In the genomic region with DNA sequence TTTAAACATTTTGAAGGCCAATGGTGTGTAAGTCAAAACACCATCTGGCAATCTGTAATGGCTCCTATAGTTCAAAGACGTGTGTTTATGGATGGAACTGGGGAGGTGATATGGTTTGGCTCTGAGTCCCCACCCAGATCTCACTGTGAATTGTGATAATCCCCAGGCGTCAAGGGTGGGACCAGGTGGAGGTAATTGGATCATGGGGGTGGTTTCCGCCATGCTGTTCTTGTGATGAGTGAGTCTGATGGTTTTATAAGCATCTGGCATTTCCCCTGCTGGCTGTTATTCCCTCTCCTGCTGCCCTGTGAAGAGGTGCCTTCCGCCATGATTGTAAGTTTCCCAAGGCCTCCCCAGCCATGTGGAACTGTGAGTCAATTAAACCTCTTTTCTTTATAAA, we compare ENCODE assay signal across 8 cellular contexts. TPM values are rescaled to one million over a fixed set of nuclear protein-coding genes. Genes with fewer than 3 reads are reported as not detected.
DNase-seq lines count a peak whose midpoint lies in the region; ATAC-seq, FAIRE-seq and TF ChIP-seq lines count a peak whose summit lies in the region.
"Not testable (repeated sequence)": the region's sequence is repeated elsewhere in the genome, so short reads cannot be mapped to it uniquely, and the experiment has no call there.
"Had no signal": no experiment of that assay in that cellular context is flagged by ENCODE, and none has a peak within 500 bp of the region (broad histone marks: within the 10 kb centered on the region; RNA-seq: fewer than 3 reads in every experiment).

No MANE protein-coding gene starts in this region.

- H3K4me1 ChIP-seq in HepG2 (ENCODE audit: insufficient read depth, low read length): peaks cover 69% of the 10 kb centered on the region

- H3K27me3 ChIP-seq in WERI-Rb-1 (ENCODE audit: insufficient read depth, low read depth, severe bottlenecking); HepG2 (ENCODE audit: control insufficient read depth in 1 of 2, insufficient read depth in 2 of 2, low read length in 2 of 2): not testable (repeated sequence)

- not testable (repeated sequence) for H3K9me3 Mint-ChIP-seq in glutamatergic neuron (ENCODE audit: unreplicated experiment)

- intact Hi-C loops in HepG2 (cut with micrococcal nuclease; ENCODE audit: unreplicated experiment): not testable (repeated sequence)

- FAIRE-seq in HepG2 (lab: Jason Lieb, UNC): not testable (repeated sequence)

- peak overlapping the region; percentile 24 for H3K27ac ChIP-seq in WERI-Rb-1
- peak overlapping the region; percentile 67 for H3K27ac ChIP-seq in HepG2 (ENCODE audit: extremely low read length, insufficient read depth, low read length)

- not testable (repeated sequence) for BruUV-seq in HepG2 (replicated peaks; lab: Mats Ljungman, UMichigan)

- H3K79me2 ChIP-seq in HepG2 (ENCODE audit: insufficient read depth, low read length): not testable (repeated sequence)

- peaks cover 17% of the 10 kb centered on the region for H3K9me3 ChIP-seq in WERI-Rb-1 (ENCODE audit: severe bottlenecking)
- H3K9me3 ChIP-seq in HepG2 (ENCODE audit: low read length): not testable (repeated sequence)

- H2AFZ ChIP-seq in HepG2 (ENCODE audit: low read length): not testable (repeated sequence)

- in situ Hi-C loops in HepG2 (cut with HindIII; ENCODE audit: extremely low pct_ligation_motif_present, low pct_unique_long_range_greater_than_20kb): not testable (repeated sequence)

- not testable (repeated sequence) for H3K9ac ChIP-seq in HepG2 (ENCODE audit: insufficient read depth, low read depth, low read length)

- POLR2A ChIA-PET in HepG2 (lab: Yijun Ruan, JAX): interaction anchor here (1.8 to 2.8 kb wide), 2 partner anchors 15 to 34 kb away, joined by 26 to 32 read pairs; no protein-coding TSS in a partner anchor

- WGBS in HepG2 (ENCODE audit: low lambda C conversion rate): 90% methylated on average over 3 of the region's 4 CpGs

- TF ChIP-seq CTCF in WERI-Rb-1 (IDR thresholded peaks at IDR 0.05; ENCODE audit: low read depth, low read length); glutamatergic neuron (IDR thresholded peaks at IDR 0.05; ENCODE audit: partially characterized antibody, unreplicated experiment); HepG2 (CRISPR knock-in tag; IDR thresholded peaks at IDR 0.05): not testable (repeated sequence)

- H3K36me3 ChIP-seq in WERI-Rb-1; HepG2 (replicated peaks in 1 of 2; ENCODE audit: control insufficient read depth in 1 of 2, insufficient read depth in 2 of 2, low read length in 2 of 2): not testable (repeated sequence)

- CTCF ChIA-PET in HepG2 (lab: Yijun Ruan, JAX; ENCODE audit: low intra/inter-chr PET ratio, low total read pairs): not testable (repeated sequence)

- H3K4me1 Mint-ChIP-seq in glutamatergic neuron (ENCODE audit: low read depth, unreplicated experiment): not testable (repeated sequence)

- H3K4me3 ChIP-seq in WERI-Rb-1 (ENCODE audit: low read depth, low read length); HepG2 (replicated peaks in 1 of 3; ENCODE audit: insufficient read depth in 1 of 3, low read depth in 2 of 3, low read length in 3 of 3): not testable (repeated sequence)

- DNase-seq in DMS 273 (lab: John Stamatoyannopoulos, UW; ENCODE audit: unreplicated experiment): peak; percentile 67
- DNase-seq in NCI-H1694 treated with DMSO at 0.1 percent for 48 hours (lab: John Stamatoyannopoulos, UW): peak; percentile 17
- peak; percentile 76 to 87 for DNase-seq in NCI-H524 (lab: John Stamatoyannopoulos, UW)
- peak; percentile 2 for DNase-seq in NCI-H748 (lab: John Stamatoyannopoulos, UW; ENCODE audit: unreplicated experiment)
- peak; percentile 62 for DNase-seq in WERI-Rb-1
- peak; percentile 13 for DNase-seq in glutamatergic neuron
- DNase-seq in HepG2 (ENCODE audit: low spot score): not testable (repeated sequence)

- H3K36me3 Mint-ChIP-seq in glutamatergic neuron (ENCODE audit: unreplicated experiment): not testable (repeated sequence)

- not testable (repeated sequence) for TF ChIP-seq RAD21 in HepG2 (CRISPR knock-in tag; IDR thresholded peaks at IDR 0.05)

- not testable (repeated sequence) for TF ChIP-seq EP300 in HepG2 (IDR thresholded peaks at IDR 0.05; ENCODE audit: low read depth in 2 of 2, low read length in 2 of 2); HepG2 (CRISPR knock-in tag; IDR thresholded peaks at IDR 0.05; ENCODE audit: borderline replicate concordance)

- H3K4me2 ChIP-seq in HepG2 (ENCODE audit: low read depth, low read length): not testable (repeated sequence)

- not testable (repeated sequence) for H4K20me1 ChIP-seq in HepG2 (ENCODE audit: insufficient read depth, low read length)

- H3K27me3 Mint-ChIP-seq in glutamatergic neuron (ENCODE audit: unreplicated experiment): not testable (repeated sequence)

- not testable (repeated sequence) for H3K4me3 Mint-ChIP-seq in glutamatergic neuron (ENCODE audit: unreplicated experiment)

- not testable (repeated sequence) for TF ChIP-seq POLR2A in HepG2 (IDR thresholded peaks at IDR 0.05; ENCODE audit: insufficient read depth in 1 of 2, low read depth in 2 of 2, low read length in 2 of 2)

- ATAC-seq in HepG2: not testable (repeated sequence)

- H3K27ac Mint-ChIP-seq in glutamatergic neuron (ENCODE audit: unreplicated experiment): not testable (repeated sequence)

TF ChIP-seq in HepG2, 621 proteins besides CTCF, POLR2A, EP300 and RAD21:
- TF ChIP-seq, protein P1, sequence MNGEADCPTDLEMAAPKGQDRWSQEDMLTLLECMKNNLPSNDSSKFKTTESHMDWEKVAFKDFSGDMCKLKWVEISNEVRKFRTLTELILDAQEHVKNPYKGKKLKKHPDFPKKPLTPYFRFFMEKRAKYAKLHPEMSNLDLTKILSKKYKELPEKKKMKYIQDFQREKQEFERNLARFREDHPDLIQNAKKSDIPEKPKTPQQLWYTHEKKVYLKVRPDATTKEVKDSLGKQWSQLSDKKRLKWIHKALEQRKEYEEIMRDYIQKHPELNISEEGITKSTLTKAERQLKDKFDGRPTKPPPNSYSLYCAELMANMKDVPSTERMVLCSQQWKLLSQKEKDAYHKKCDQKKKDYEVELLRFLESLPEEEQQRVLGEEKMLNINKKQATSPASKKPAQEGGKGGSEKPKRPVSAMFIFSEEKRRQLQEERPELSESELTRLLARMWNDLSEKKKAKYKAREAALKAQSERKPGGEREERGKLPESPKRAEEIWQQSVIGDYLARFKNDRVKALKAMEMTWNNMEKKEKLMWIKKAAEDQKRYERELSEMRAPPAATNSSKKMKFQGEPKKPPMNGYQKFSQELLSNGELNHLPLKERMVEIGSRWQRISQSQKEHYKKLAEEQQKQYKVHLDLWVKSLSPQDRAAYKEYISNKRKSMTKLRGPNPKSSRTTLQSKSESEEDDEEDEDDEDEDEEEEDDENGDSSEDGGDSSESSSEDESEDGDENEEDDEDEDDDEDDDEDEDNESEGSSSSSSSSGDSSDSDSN (CRISPR knock-in tag; IDR thresholded peaks at IDR 0.05): 0 out of 2 replicates have a peak, but pooled peaks have one; percentile 1

RNA-seq across cellular contexts. Expression of a gene that starts 52.2 kb away (rescaled TPM):
- 4.8 TPM for total RNA-seq in glutamatergic neuron (ENCODE audit: unreplicated experiment)
- total RNA-seq in HepG2 (2016; rRNA removed; fragmentation: Illumina TruSeq; extraction: Trizol): 43.8 and 69.7 TPM in 2 replicates
- 39.5 and 40.6 TPM in 2 replicates for total RNA-seq in HepG2 (2016; cell fraction: cytosol; rRNA removed; fragmentation: Illumina TruSeq; extraction: Trizol; ENCODE audit: low read depth)
- total RNA-seq in HepG2 (2016; cell fraction: insoluble cytoplasmic fraction; rRNA removed; fragmentation: Illumina TruSeq; extraction: Trizol): 45.3 and 69.6 TPM in 2 replicates
- total RNA-seq in HepG2 (2016; cell fraction: membrane; rRNA removed; fragmentation: Illumina TruSeq; extraction: Trizol): 83.4 and 93.4 TPM in 2 replicates
- 32.1 and 42.6 TPM in 2 replicates for total RNA-seq in HepG2 (2016; cell fraction: nucleus; rRNA removed; fragmentation: Illumina TruSeq; extraction: Trizol)
- 15.4 and 23.1 TPM in 2 replicates for polyA plus RNA-seq in HepG2 (2011; rRNA removed)
- polyA plus RNA-seq in HepG2 (2011; cell fraction: cytosol; rRNA removed): 20.0 and 39.6 TPM in 2 replicates
- 34.6 and 44.2 TPM in 2 replicates for polyA plus RNA-seq in HepG2 (2011; cell fraction: nucleus; rRNA removed)
- polyA plus RNA-seq in HepG2 (2012): 13.5 and 14.6 TPM in 2 replicates
- polyA plus RNA-seq in HepG2 (2016; cell fraction: cytosol; fragmentation: Illumina TruSeq; extraction: Trizol; ENCODE audit: low read depth): 40.9 and 41.6 TPM in 2 replicates
- 48.4 and 52.4 TPM in 2 replicates for polyA plus RNA-seq in HepG2 (2016; cell fraction: insoluble cytoplasmic fraction; fragmentation: Illumina TruSeq; extraction: Trizol; ENCODE audit: low read depth)
- polyA plus RNA-seq in HepG2 (2016; cell fraction: membrane; fragmentation: Illumina TruSeq; extraction: Trizol; ENCODE audit: low read depth): 74.1 and 77.9 TPM in 2 replicates
- 63.0 and 70.2 TPM in 2 replicates for polyA plus RNA-seq in HepG2 (2016; cell fraction: nucleus; fragmentation: Illumina TruSeq; extraction: Trizol; ENCODE audit: insufficient read depth, low read depth)
- polyA minus RNA-seq in HepG2 (2011; rRNA and poly(A)+ RNA removed; ENCODE audit: low replicate concordance): 0.07 and 154 TPM in 2 replicates
- 31.1 and 39.3 TPM in 2 replicates for polyA minus RNA-seq in HepG2 (2011; cell fraction: cytosol; rRNA and poly(A)+ RNA removed)
- 9.3 and 10.7 TPM in 2 replicates for polyA minus RNA-seq in HepG2 (2011; cell fraction: nucleus; rRNA and poly(A)+ RNA removed)
- total RNA-seq: CD4-positive, alpha-beta memory T cell had no signal
- polyA plus RNA-seq: CD4-positive, alpha-beta memory T cell had no signal
